Comparison of ENCODE assay signal across 24 cellular contexts in genomic region chr20:14199111-14199510, GRCh38.
DNase-seq lines count a peak whose midpoint lies in the region; ATAC-seq and TF ChIP-seq lines count a peak whose summit lies in the region.
"Had no signal": no experiment of that assay in that cellular context is flagged by ENCODE, and none has a peak within 500 bp of the region (broad histone marks: within the 10 kb centered on the region; RNA-seq: fewer than 3 reads in every experiment).

No MANE protein-coding gene starts in this region.

- H3K27me3 Mint-ChIP-seq in endothelial cell (ENCODE audit: unreplicated experiment): peaks cover 5% of the 10 kb centered on the region
- no peaks in the 10 kb centered on the region for H3K27me3 Mint-ChIP-seq in mesothelial cell of epicardium (ENCODE audit: low read depth)
- H3K27me3 Mint-ChIP-seq: CD4-positive, alpha-beta T cell had no signal

- DNase-seq in EH (ENCODE audit: low read depth): peak; percentile 13
- DNase-seq in amniotic epithelial cell (ENCODE audit: low read depth): peak; percentile 16
- no peak for DNase-seq in endothelial cell (ENCODE audit: low spot score)
- DNase-seq in mesothelial cell of epicardium (ENCODE audit: low spot score in 2 of 2, unreplicated experiment in 2 of 2): no peak
- DNase-seq in stimulated activated CD4-positive, alpha-beta T cell treated with anti-CD3 and anti-CD28 coated beads, Interleukin-4, amount 100 ng/mL, for 24 hours: no peak
- DNase-seq in ecto neural progenitor cell (ENCODE audit: low spot score): no peak
- DNase-seq in HPDE6-E6E7 (ENCODE audit: extremely low spot score): no peak
- DNase-seq in heart left ventricle: no peak
- DNase-seq: CD4-positive, alpha-beta T cell; COR-L47; DMS 273 treated with DMSO at 0.1 percent for 48 hours; DMS79 treated with DMSO at 0.1 percent for 48 hours; MG63; NCI-H1436; NCI-H187 treated with DMSO at 0.1 percent for 48 hours; NCI-H2107; NCI-H2227 treated with DMSO at 0.1 percent for 48 hours; NCI-H510A; NCI-H774; NK-92 treated with Interleukin-12 subunit alpha and Interleukin-12 subunit beta, amount 100 ng/mL, for 24 hours had no signal

- 36 to 45% (median 42%) methylated on average over 2 of the region's 2 CpGs for WGBS in heart left ventricle, 4 donors

- no peak overlapping the region for H3K4me3 Mint-ChIP-seq in endothelial cell (ENCODE audit: unreplicated experiment)
- no peak overlapping the region for H3K4me3 Mint-ChIP-seq in mesothelial cell of epicardium
- H3K4me3 Mint-ChIP-seq: CD4-positive, alpha-beta T cell had no signal

- H3K4me3 ChIP-seq in heart left ventricle: no peak overlapping the region
- H3K4me3 ChIP-seq: BLaER1, GM12878, MG63, SJCRH30 had no signal

- intact Hi-C loops in heart left ventricle (cut with DNase I): loop anchor here in 1 of 10 donors (10.0 kb wide), 1 partner anchor 66 kb away; no protein-coding TSS in a partner anchor

- H3K9me3 Mint-ChIP-seq in endothelial cell (ENCODE audit: unreplicated experiment): peaks cover 6% of the 10 kb centered on the region
- H3K9me3 Mint-ChIP-seq in mesothelial cell of epicardium: peaks cover 12% of the 10 kb centered on the region

- no peaks in the 10 kb centered on the region for H3K36me3 ChIP-seq in heart left ventricle
- H3K36me3 ChIP-seq: BLaER1, MG63, SJCRH30 had no signal

- TF ChIP-seq CTCF in endothelial cell (IDR thresholded peaks at IDR 0.05; ENCODE audit: unreplicated experiment): no peak
- no peak for TF ChIP-seq CTCF in mesothelial cell of epicardium (IDR thresholded peaks at IDR 0.05; ENCODE audit: unreplicated experiment)
- TF ChIP-seq CTCF in heart left ventricle (IDR thresholded peaks at IDR 0.05): no peak

- H3K36me3 Mint-ChIP-seq in endothelial cell (ENCODE audit: low read depth, unreplicated experiment) (peaks cover 3% of the 10 kb centered on the region), mesothelial cell of epicardium (peaks cover 8% of the 10 kb centered on the region)

- H3K27me3 ChIP-seq in heart left ventricle: no peaks in the 10 kb centered on the region
- H3K27me3 ChIP-seq: BLaER1, MG63, SJCRH30 had no signal

- H3K4me1 Mint-ChIP-seq in endothelial cell (ENCODE audit: unreplicated experiment) (peaks cover 13% of the 10 kb centered on the region), mesothelial cell of epicardium (peaks cover 38% of the 10 kb centered on the region)

- no peak for TF ChIP-seq POLR2A in heart left ventricle (IDR thresholded peaks at IDR 0.05)

- H3K27ac Mint-ChIP-seq in endothelial cell (ENCODE audit: unreplicated experiment) (peak overlapping the region; percentile 57), mesothelial cell of epicardium (peak overlapping the region; percentile 67)
- H3K27ac Mint-ChIP-seq: CD4-positive, alpha-beta T cell had no signal

- no peaks in the 10 kb centered on the region for H3K4me1 ChIP-seq in heart left ventricle
- H3K4me1 ChIP-seq: BLaER1, SJCRH30 had no signal

- no peak for ATAC-seq in heart left ventricle
- ATAC-seq: GM12878, Panc1 had no signal

- H3K27ac ChIP-seq in heart left ventricle: no peak overlapping the region
- H3K27ac ChIP-seq: BLaER1, SJCRH30 had no signal

- peaks cover 0 to 13% (median 0%) of the 10 kb centered on the region in 12 donors for H3K9me3 ChIP-seq in heart left ventricle
- H3K9me3 ChIP-seq: SJCRH30 had no signal

Comparison
In these comparisons a context has a peak if more than half of its experiments do, and no peak if none do; other contexts are left out.
1. DNase-seq: peak in EH (single experiment) and amniotic epithelial cell (single experiment); none in endothelial cell (single experiment), mesothelial cell of epicardium (0 of 2), stimulated activated CD4-positive, alpha-beta T cell treated with anti-CD3 and anti-CD28 coated beads, Interleukin-4, amount 100 ng/mL, for 24 hours (single experiment), ecto neural progenitor cell (single experiment), HPDE6-E6E7 (single experiment) and heart left ventricle (0 of 5).